8 cellular contexts compared by ENCODE assay signal in the genomic region with DNA sequence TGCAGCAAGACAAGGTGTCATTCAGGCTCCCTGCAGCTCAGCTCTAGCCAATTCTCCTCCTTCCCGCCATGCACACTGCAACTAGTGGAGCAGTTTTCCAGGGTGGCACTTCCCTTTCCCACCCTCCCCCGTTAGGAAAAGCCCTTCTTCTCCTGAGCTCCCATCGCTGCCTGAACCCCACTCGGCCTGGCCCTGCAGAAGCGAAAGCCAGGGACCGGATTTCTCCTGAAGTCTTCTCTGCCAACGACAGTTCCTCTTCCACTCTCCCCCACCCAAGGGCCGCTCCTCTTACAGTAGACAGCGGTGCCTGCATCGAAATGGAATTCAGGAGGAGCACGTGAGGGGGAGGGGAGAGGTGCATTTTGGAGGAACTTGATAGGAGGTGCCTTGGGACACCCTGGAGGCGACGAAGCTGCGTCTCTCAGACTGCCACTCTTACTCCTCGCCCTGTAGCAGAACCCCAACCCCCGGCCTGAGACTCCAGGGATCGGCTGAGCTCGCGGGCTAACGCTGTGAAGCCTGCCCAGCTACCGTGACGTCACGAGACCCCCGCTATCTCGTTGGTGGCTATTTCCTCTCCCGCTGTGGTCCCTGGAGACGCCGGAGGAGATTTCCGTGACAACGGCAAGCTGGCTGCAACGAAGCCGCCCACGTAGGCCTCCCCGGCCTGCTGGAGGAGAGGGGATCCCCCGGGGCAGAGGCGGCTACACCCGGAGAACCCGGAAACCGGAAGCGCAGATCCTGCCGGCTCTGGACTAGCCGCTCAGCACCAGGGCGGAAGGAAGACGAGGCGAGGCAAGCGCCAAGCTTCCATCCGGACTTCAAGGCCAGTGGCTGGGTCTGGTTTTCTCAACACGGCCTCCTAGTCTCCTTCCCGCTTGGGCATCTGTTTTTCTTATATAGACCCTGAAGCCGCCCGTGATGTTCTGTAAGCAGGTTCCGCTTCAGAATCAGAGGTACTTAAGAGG.
DNase-seq lines count a peak whose midpoint lies in the region; ATAC-seq, FAIRE-seq and TF ChIP-seq lines count a peak whose summit lies in the region.

No MANE protein-coding gene starts in this region.

- H3K36me3 ChIP-seq in pancreas: no peaks in the 10 kb centered on the region
- H3K36me3 ChIP-seq in tibial nerve: no peaks in the 10 kb centered on the region

- ATAC-seq in HG02678 (IDR thresholded peaks at IDR 0.05; ENCODE audit: unreplicated experiment): peak; percentile 90
- ATAC-seq in Right ventricle myocardium superior (ENCODE audit: poor library complexity): peak; percentile 98
- peak; percentile 93 to 98 (median 97) for ATAC-seq in pancreas

- H3K4me1 ChIP-seq in pancreas (peaks cover 0 to 5% (median 4%) of the 10 kb centered on the region in 3 donors), tibial nerve (peaks cover 0 to 32% (median 4%) of the 10 kb centered on the region in 4 donors)

- intact Hi-C loops in Right ventricle myocardium superior (cut with DNase I) (loop anchor here (5.0 kb wide), 1 partner anchor 111 kb away; a partner anchor contains a TSS), pancreas (cut with DNase I) (no loop called here)

- no peak for FAIRE-seq in pancreas (lab: Jason Lieb, UNC)

- H3K27ac ChIP-seq in pancreas (peak overlapping the region; percentile 36 to 65 (median 47)), tibial nerve (peak overlapping the region; percentile 66 to 89 (median 81))

- H3K4me3 ChIP-seq in GM12864 (ENCODE audit: low read depth, low read length): peak overlapping the region; percentile 75
- H3K4me3 ChIP-seq in pancreas: peak overlapping the region; percentile 28 to 61 (median 38)
- peak overlapping the region; percentile 45 to 62 (median 55) for H3K4me3 ChIP-seq in tibial nerve

- H3K27me3 ChIP-seq in pancreas (no peaks in the 10 kb centered on the region), tibial nerve (no peaks in the 10 kb centered on the region)

- H3K9me3 ChIP-seq in pancreas (no peaks in the 10 kb centered on the region), tibial nerve (no peaks in the 10 kb centered on the region)

- DNase-seq in GM12864 (ENCODE audit: low read depth) (peak; percentile 95), NCI-H1105 treated with DMSO at 0.1 percent for 48 hours (lab: John Stamatoyannopoulos, UW) (peak; percentile 96), SKM-1 treated with dmso at 0.1 percent for 144 hours (lab: John Stamatoyannopoulos, UW; ENCODE audit: unreplicated experiment) (peak; percentile 85), Right ventricle myocardium superior (peak; percentile 97), pancreas (peak; percentile 84 to 92 (median 90)), tibial nerve (ENCODE audit: low spot score in 2 of 2) (peak; percentile 90 to 91)
- DNase-seq in activated naive CD8-positive, alpha-beta T cell treated with anti-CD3 and anti-CD28 coated beads, Interleukin-2, amount 50 U/mL, for 16 hours (ENCODE audit: low read depth, low spot score): peak; percentile 95

- TF ChIP-seq CTCF in GM12864 (IDR thresholded peaks at IDR 0.05; ENCODE audit: low read depth, low read length, missing control alignments) (no peak), pancreas (IDR thresholded peaks at IDR 0.05) (no peak), tibial nerve (IDR thresholded peaks at IDR 0.05) (peak in 1 of 5 experiments; percentile 12)

- peak in 1 of 2 donors; percentile 79 for TF ChIP-seq EP300 in tibial nerve (IDR thresholded peaks at IDR 0.05)

- 5 to 6% methylated on average over 52 of the region's 52 CpGs for WGBS in pancreas, 2 donors
- WGBS in tibial nerve, 2 donors: 4% methylated on average over 33 to 40 of the region's 52 CpGs

- no peak for TF ChIP-seq POLR2A in tibial nerve (IDR thresholded peaks at IDR 0.05)

Comparison
In these comparisons a context has a peak if more than half of its experiments do, and no peak if none do; other contexts are left out.
1. Peak in every context shown above with its lines: DNase-seq, ATAC-seq, H3K4me3 ChIP-seq and H3K27ac ChIP-seq.